In genomic region chr1:153978274-153978909, GRCh38 we compare ENCODE assay signal across 8 cellular contexts. TPM values are rescaled to one million over a fixed set of nuclear protein-coding genes. Genes with fewer than 3 reads are reported as not detected.
A peak's percentile ranks its signal among the peaks of the same experiment; 100 is the strongest.
DNase-seq lines count a peak whose midpoint lies in the region; ATAC-seq and TF ChIP-seq lines count a peak whose summit lies in the region.

No MANE protein-coding gene starts in this region.

- DNase-seq in activated CD8-positive, alpha-beta memory T cell treated with anti-CD3 and anti-CD28 coated beads, Interleukin-2, amount 10 ng/mL, durations not matched to agents 7 days and 5 days: no peak
- no peak for DNase-seq in activated CD8-positive, alpha-beta memory T cell treated with anti-CD3 and anti-CD28 coated beads, Interleukin-2, amount 50 U/mL, for 4 hours
- no peak for DNase-seq in activated naive CD8-positive, alpha-beta T cell treated with anti-CD3 and anti-CD28 coated beads, Interleukin-2, amount 10 ng/mL, durations not matched to agents 7 days and 5 days
- DNase-seq in testis: no peak
- no peak for DNase-seq in superior temporal gyrus (ENCODE audit: extremely low spot score)
- no peak for DNase-seq in AG08395 (ENCODE audit: low spot score)
- no peak for DNase-seq in NCI-H2196 treated with DMSO at 0.1 percent for 48 hours (lab: John Stamatoyannopoulos, UW; ENCODE audit: unreplicated experiment)

- ATAC-seq in activated CD8-positive, alpha-beta memory T cell treated with anti-CD3 and anti-CD28 coated beads, Interleukin-2, amount 10 ng/mL, durations not matched to agents 7 days and 5 days: no peak
- no peak for ATAC-seq in activated naive CD8-positive, alpha-beta T cell treated with anti-CD3 and anti-CD28 coated beads, Interleukin-2, amount 10 ng/mL, durations not matched to agents 7 days and 5 days (ENCODE audit: low read depth)

- H3K27me3 Mint-ChIP-seq in activated CD8-positive, alpha-beta memory T cell treated with anti-CD3 and anti-CD28 coated beads, Interleukin-2, amount 10 ng/mL, durations not matched to agents 7 days and 5 days: no peaks in the 10 kb centered on the region
- no peaks in the 10 kb centered on the region for H3K27me3 Mint-ChIP-seq in activated naive CD8-positive, alpha-beta T cell treated with anti-CD3 and anti-CD28 coated beads, Interleukin-2, amount 10 ng/mL, durations not matched to agents 7 days and 5 days

- H3K27ac ChIP-seq in layer of hippocampus (ENCODE audit: low read depth, low read length): peak overlapping the region; percentile 93
- peak overlapping the region; percentile 88 to 92 for H3K27ac ChIP-seq in testis

- H3K9me3 ChIP-seq in testis: no peaks in the 10 kb centered on the region

- peaks cover 28% of the 10 kb centered on the region for H3K36me3 Mint-ChIP-seq in activated CD8-positive, alpha-beta memory T cell treated with anti-CD3 and anti-CD28 coated beads, Interleukin-2, amount 10 ng/mL, durations not matched to agents 7 days and 5 days
- peaks cover 19% of the 10 kb centered on the region for H3K36me3 Mint-ChIP-seq in activated naive CD8-positive, alpha-beta T cell treated with anti-CD3 and anti-CD28 coated beads, Interleukin-2, amount 10 ng/mL, durations not matched to agents 7 days and 5 days

- H3K36me3 ChIP-seq in testis (ENCODE audit: low read depth, missing control alignments): no peaks in the 10 kb centered on the region

- WGBS in testis, 2 donors: 37 to 53% methylated on average over 9 of the region's 9 CpGs

- POLR2A ChIA-PET in activated naive CD8-positive, alpha-beta T cell treated with anti-CD3 and anti-CD28 coated beads, Interleukin-2, amount 10 ng/mL, durations not matched to agents 7 days and 5 days (lab: Charles Lee): interaction anchor here (0.9 to 5.2 kb wide), 15 partner anchors 11 to 443 kb away, joined by 3 to 100 read pairs (median 8); partner anchors contain the start of genes CHTOP, CREB3L4, CRTC2 and DENND4B

- no peaks in the 10 kb centered on the region for H3K27me3 ChIP-seq in layer of hippocampus (ENCODE audit: control insufficient read depth, insufficient read depth, low read length)
- H3K27me3 ChIP-seq in testis: no peaks in the 10 kb centered on the region

- intact Hi-C loops in testis (cut with DNase I; ENCODE audit: low total_unique reads): no loop called here

- H3K4me1 ChIP-seq in testis: peaks cover 7% of the 10 kb centered on the region

- TF ChIP-seq POLR2A in testis (IDR thresholded peaks at IDR 0.05): no peak

- H3K4me3 Mint-ChIP-seq in activated CD8-positive, alpha-beta memory T cell treated with anti-CD3 and anti-CD28 coated beads, Interleukin-2, amount 10 ng/mL, durations not matched to agents 7 days and 5 days: peak overlapping the region; percentile 95
- H3K4me3 Mint-ChIP-seq in activated naive CD8-positive, alpha-beta T cell treated with anti-CD3 and anti-CD28 coated beads, Interleukin-2, amount 10 ng/mL, durations not matched to agents 7 days and 5 days: peak overlapping the region; percentile 97

- H3K4me3 ChIP-seq in testis: peak overlapping the region in 1 of 2 donors; percentile 83

- H3K4me1 Mint-ChIP-seq in activated CD8-positive, alpha-beta memory T cell treated with anti-CD3 and anti-CD28 coated beads, Interleukin-2, amount 10 ng/mL, durations not matched to agents 7 days and 5 days: peaks cover 34% of the 10 kb centered on the region
- H3K4me1 Mint-ChIP-seq in activated naive CD8-positive, alpha-beta T cell treated with anti-CD3 and anti-CD28 coated beads, Interleukin-2, amount 10 ng/mL, durations not matched to agents 7 days and 5 days: peaks cover 41% of the 10 kb centered on the region

- H3K9me3 Mint-ChIP-seq in activated CD8-positive, alpha-beta memory T cell treated with anti-CD3 and anti-CD28 coated beads, Interleukin-2, amount 10 ng/mL, durations not matched to agents 7 days and 5 days (ENCODE audit: low read depth): no peaks in the 10 kb centered on the region
- no peaks in the 10 kb centered on the region for H3K9me3 Mint-ChIP-seq in activated naive CD8-positive, alpha-beta T cell treated with anti-CD3 and anti-CD28 coated beads, Interleukin-2, amount 10 ng/mL, durations not matched to agents 7 days and 5 days

- CTCF ChIA-PET in activated CD8-positive, alpha-beta memory T cell treated with anti-CD3 and anti-CD28 coated beads, Interleukin-2, amount 10 ng/mL, durations not matched to agents 7 days and 5 days (lab: Charles Lee): interaction anchor here (0.8 to 6.4 kb wide), 16 partner anchors 8 to 301 kb away, joined by 3 to 65 read pairs (median 5); partner anchors contain the start of genes CREB3L4, CRTC2, DENND4B and RAB13

- peak overlapping the region; percentile 87 for H3K27ac Mint-ChIP-seq in activated CD8-positive, alpha-beta memory T cell treated with anti-CD3 and anti-CD28 coated beads, Interleukin-2, amount 10 ng/mL, durations not matched to agents 7 days and 5 days
- peak overlapping the region; percentile 86 for H3K27ac Mint-ChIP-seq in activated naive CD8-positive, alpha-beta T cell treated with anti-CD3 and anti-CD28 coated beads, Interleukin-2, amount 10 ng/mL, durations not matched to agents 7 days and 5 days

- TF ChIP-seq CTCF in testis (IDR thresholded peaks at IDR 0.05): no peak

RNA-seq across cellular contexts. Expression of gene JTB, which starts 0.9 kb away (rescaled TPM):
- 100 to 1,000 TPM; 127 to 156 TPM for total RNA-seq in activated CD8-positive, alpha-beta memory T cell treated with anti-CD3 and anti-CD28 coated beads, Interleukin-2, amount 10 ng/mL, durations not matched to agents 7 days and 5 days
- 100 to 1,000 TPM; 118 TPM for total RNA-seq in activated naive CD8-positive, alpha-beta T cell treated with anti-CD3 and anti-CD28 coated beads, Interleukin-2, amount 10 ng/mL, durations not matched to agents 7 days and 5 days
- 100 to 1,000 TPM; 159 to 212 TPM for total RNA-seq in testis
- 78.6 TPM for polyA plus RNA-seq in testis (ENCODE audit: insufficient read depth, low read depth, low replicate concordance)

RNA-seq across cellular contexts. Expression of gene RAB13, which starts 7.7 kb away (rescaled TPM):
- total RNA-seq in activated CD8-positive, alpha-beta memory T cell treated with anti-CD3 and anti-CD28 coated beads, Interleukin-2, amount 10 ng/mL, durations not matched to agents 7 days and 5 days: 1 to 10 TPM; 4.2 to 6.3 TPM
- total RNA-seq in activated naive CD8-positive, alpha-beta T cell treated with anti-CD3 and anti-CD28 coated beads, Interleukin-2, amount 10 ng/mL, durations not matched to agents 7 days and 5 days: 1 to 10 TPM; 7.5 to 8.0 TPM
- total RNA-seq in testis: 10 to 100 TPM; 37.6 to 45.2 TPM
- polyA plus RNA-seq in testis (ENCODE audit: insufficient read depth, low read depth, low replicate concordance): 82.8 TPM

RNA-seq across cellular contexts. Expression of gene CREB3L4, which starts 10.7 kb away (rescaled TPM):
- total RNA-seq in activated CD8-positive, alpha-beta memory T cell treated with anti-CD3 and anti-CD28 coated beads, Interleukin-2, amount 10 ng/mL, durations not matched to agents 7 days and 5 days: 1 to 10 TPM; 6.3 to 8.5 TPM
- total RNA-seq in activated naive CD8-positive, alpha-beta T cell treated with anti-CD3 and anti-CD28 coated beads, Interleukin-2, amount 10 ng/mL, durations not matched to agents 7 days and 5 days: 10 to 100 TPM in 1 of 2 experiments, 1 to 10 TPM in 1; 8.2 to 10.0 TPM
- total RNA-seq in testis: 10 to 100 TPM; 22.2 to 24.6 TPM
- 15.6 TPM for polyA plus RNA-seq in testis (ENCODE audit: insufficient read depth, low read depth, low replicate concordance)

RNA-seq across cellular contexts. Expression of gene RPS27, which starts 12.2 kb away (rescaled TPM):
- 1,000 to 10,000 TPM; 1,223 to 1,678 TPM for total RNA-seq in activated CD8-positive, alpha-beta memory T cell treated with anti-CD3 and anti-CD28 coated beads, Interleukin-2, amount 10 ng/mL, durations not matched to agents 7 days and 5 days
- total RNA-seq in activated naive CD8-positive, alpha-beta T cell treated with anti-CD3 and anti-CD28 coated beads, Interleukin-2, amount 10 ng/mL, durations not matched to agents 7 days and 5 days: 1,000 to 10,000 TPM; 3,346 to 3,734 TPM
- total RNA-seq in testis: 1,000 to 10,000 TPM in 1 of 2 donors, 100 to 1,000 TPM in 1; 779 to 1,544 TPM
- polyA plus RNA-seq in testis (ENCODE audit: insufficient read depth, low read depth, low replicate concordance): 3,589 TPM

RNA-seq across cellular contexts. Expression of gene SLC39A1, which starts 15.1 kb away (rescaled TPM):
- 10 to 100 TPM; 38.1 to 48.0 TPM for total RNA-seq in activated CD8-positive, alpha-beta memory T cell treated with anti-CD3 and anti-CD28 coated beads, Interleukin-2, amount 10 ng/mL, durations not matched to agents 7 days and 5 days
- total RNA-seq in activated naive CD8-positive, alpha-beta T cell treated with anti-CD3 and anti-CD28 coated beads, Interleukin-2, amount 10 ng/mL, durations not matched to agents 7 days and 5 days: 10 to 100 TPM; 29.6 to 31.1 TPM
- total RNA-seq in testis: 10 to 100 TPM; 46.5 to 62.5 TPM
- 54.5 TPM for polyA plus RNA-seq in testis (ENCODE audit: insufficient read depth, low read depth, low replicate concordance)

Comparison
In these comparisons a context has a peak if more than half of its experiments do, and no peak if none do; other contexts are left out.
1. RNA of gene RAB13, which starts 7.7 kb away (total RNA-seq): 37.6 to 45.2 TPM in testis; 7.5 to 8.0 TPM in activated naive CD8-positive, alpha-beta T cell treated with anti-CD3 and anti-CD28 coated beads, Interleukin-2, amount 10 ng/mL, durations not matched to agents 7 days and 5 days and 4.2 to 6.3 TPM in activated CD8-positive, alpha-beta memory T cell treated with anti-CD3 and anti-CD28 coated beads, Interleukin-2, amount 10 ng/mL, durations not matched to agents 7 days and 5 days; every median in the first group is over 4 times any median in the second.